In the genomic region with DNA sequence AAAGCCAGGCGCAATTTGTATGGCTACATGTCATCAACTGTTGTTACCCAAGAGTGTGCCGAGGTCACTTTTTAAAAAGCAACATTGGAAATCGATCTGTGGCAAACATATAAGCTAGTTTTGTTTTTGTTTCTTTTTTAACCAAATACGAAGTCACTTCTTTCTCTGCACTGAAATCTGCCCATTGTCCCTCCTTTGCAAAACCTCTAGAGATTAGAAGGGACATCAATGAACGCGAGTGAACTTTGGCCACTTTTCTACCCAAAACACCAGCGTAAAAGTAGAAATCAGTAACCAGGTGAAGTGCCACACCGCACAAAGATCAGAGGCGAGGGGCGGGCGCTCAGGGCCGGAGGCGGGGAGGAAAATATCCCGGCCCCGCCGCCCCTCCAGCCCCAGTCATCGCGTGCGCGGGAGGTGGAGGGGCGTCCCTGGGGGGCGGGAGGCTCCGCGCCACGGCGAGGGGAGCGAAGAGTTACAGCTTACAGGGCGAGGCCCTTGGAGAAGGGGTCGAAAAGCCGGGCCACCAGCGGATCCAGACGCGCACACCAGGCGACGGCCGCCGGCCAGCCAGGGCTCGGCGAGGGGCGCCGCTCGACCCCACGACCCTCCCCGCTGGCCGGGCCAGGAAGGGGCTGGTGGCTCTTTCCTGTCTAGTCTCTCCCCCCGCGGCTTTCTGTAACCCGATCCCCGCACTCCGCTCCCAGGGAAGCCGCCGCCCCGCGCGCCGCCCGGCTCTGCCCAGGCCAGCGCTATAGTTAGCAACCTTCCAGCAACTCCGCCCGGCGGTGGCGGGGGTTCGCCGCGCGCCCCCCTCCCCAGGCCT, we compare ENCODE assay signal across 2 cellular contexts.
TF ChIP-seq lines count a peak whose summit lies in the region.

No MANE protein-coding gene starts in this region.

TF ChIP-seq in A549, 52 proteins besides CTCF, POLR2A, EP300 and RAD21 (continued from another document):
- TF ChIP-seq FOSL2 (IDR thresholded peaks at IDR 0.05), result no peak
- no peak for TF ChIP-seq FOSL2 (CRISPR knock-in tag; IDR thresholded peaks at IDR 0.05)
- TF ChIP-seq, protein P1, sequence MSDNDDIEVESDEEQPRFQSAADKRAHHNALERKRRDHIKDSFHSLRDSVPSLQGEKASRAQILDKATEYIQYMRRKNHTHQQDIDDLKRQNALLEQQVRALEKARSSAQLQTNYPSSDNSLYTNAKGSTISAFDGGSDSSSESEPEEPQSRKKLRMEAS (IDR thresholded peaks at IDR 0.05), result no peak; the same call in none of the 2 replicates
- TF ChIP-seq BHLHE40 (IDR thresholded peaks at IDR 0.05; ENCODE audit: low read depth, low read length), result no peak
- no peak for TF ChIP-seq RARB (CRISPR knock-in tag; IDR thresholded peaks at IDR 0.05)
- TF ChIP-seq JUNB (IDR thresholded peaks at IDR 0.05), result no peak
- 0 out of 3 replicates have a peak, but pooled peaks have one; percentile 3 for TF ChIP-seq SMC3 (IDR thresholded peaks at IDR 0.05)
- no peak for TF ChIP-seq TFCP2L1 (CRISPR knock-in tag; IDR thresholded peaks at IDR 0.05)
- TF ChIP-seq MAZ (IDR thresholded peaks at IDR 0.05; ENCODE audit: borderline replicate concordance, low read depth, low read length), result no peak
- peak; percentile 47; the same call in 1 of the 2 replicates for TF ChIP-seq PHF8 (IDR thresholded peaks at IDR 0.05; ENCODE audit: borderline replicate concordance, low read depth)
- TF ChIP-seq, protein P2, sequence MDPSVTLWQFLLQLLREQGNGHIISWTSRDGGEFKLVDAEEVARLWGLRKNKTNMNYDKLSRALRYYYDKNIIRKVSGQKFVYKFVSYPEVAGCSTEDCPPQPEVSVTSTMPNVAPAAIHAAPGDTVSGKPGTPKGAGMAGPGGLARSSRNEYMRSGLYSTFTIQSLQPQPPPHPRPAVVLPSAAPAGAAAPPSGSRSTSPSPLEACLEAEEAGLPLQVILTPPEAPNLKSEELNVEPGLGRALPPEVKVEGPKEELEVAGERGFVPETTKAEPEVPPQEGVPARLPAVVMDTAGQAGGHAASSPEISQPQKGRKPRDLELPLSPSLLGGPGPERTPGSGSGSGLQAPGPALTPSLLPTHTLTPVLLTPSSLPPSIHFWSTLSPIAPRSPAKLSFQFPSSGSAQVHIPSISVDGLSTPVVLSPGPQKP (IDR thresholded peaks at IDR 0.05; ENCODE audit: low read depth, low read length), result no peak
- no peak for TF ChIP-seq ZFP36 (IDR thresholded peaks at IDR 0.05; ENCODE audit: borderline replicate concordance, partially characterized antibody)
- TF ChIP-seq, protein P3, sequence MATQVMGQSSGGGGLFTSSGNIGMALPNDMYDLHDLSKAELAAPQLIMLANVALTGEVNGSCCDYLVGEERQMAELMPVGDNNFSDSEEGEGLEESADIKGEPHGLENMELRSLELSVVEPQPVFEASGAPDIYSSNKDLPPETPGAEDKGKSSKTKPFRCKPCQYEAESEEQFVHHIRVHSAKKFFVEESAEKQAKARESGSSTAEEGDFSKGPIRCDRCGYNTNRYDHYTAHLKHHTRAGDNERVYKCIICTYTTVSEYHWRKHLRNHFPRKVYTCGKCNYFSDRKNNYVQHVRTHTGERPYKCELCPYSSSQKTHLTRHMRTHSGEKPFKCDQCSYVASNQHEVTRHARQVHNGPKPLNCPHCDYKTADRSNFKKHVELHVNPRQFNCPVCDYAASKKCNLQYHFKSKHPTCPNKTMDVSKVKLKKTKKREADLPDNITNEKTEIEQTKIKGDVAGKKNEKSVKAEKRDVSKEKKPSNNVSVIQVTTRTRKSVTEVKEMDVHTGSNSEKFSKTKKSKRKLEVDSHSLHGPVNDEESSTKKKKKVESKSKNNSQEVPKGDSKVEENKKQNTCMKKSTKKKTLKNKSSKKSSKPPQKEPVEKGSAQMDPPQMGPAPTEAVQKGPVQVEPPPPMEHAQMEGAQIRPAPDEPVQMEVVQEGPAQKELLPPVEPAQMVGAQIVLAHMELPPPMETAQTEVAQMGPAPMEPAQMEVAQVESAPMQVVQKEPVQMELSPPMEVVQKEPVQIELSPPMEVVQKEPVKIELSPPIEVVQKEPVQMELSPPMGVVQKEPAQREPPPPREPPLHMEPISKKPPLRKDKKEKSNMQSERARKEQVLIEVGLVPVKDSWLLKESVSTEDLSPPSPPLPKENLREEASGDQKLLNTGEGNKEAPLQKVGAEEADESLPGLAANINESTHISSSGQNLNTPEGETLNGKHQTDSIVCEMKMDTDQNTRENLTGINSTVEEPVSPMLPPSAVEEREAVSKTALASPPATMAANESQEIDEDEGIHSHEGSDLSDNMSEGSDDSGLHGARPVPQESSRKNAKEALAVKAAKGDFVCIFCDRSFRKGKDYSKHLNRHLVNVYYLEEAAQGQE (IDR thresholded peaks at IDR 0.05), result peak; percentile 44
- TF ChIP-seq JUN (IDR thresholded peaks at IDR 0.05), result peak in 1 of 2 experiments; percentile 39; a peak in 1 of 5 replicates
- no peak for TF ChIP-seq NPAS2 (CRISPR knock-in tag; IDR thresholded peaks at IDR 0.05; ENCODE audit: borderline replicate concordance)
- TF ChIP-seq, protein P4, sequence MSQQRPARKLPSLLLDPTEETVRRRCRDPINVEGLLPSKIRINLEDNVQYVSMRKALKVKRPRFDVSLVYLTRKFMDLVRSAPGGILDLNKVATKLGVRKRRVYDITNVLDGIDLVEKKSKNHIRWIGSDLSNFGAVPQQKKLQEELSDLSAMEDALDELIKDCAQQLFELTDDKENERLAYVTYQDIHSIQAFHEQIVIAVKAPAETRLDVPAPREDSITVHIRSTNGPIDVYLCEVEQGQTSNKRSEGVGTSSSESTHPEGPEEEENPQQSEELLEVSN (IDR thresholded peaks at IDR 0.05; ENCODE audit: borderline replicate concordance, low read depth), result no peak
- TF ChIP-seq ZC3H11A (IDR thresholded peaks at IDR 0.05), result no peak
- 0 out of 2 replicates have a peak, but pooled peaks have one; percentile 4 for TF ChIP-seq GATA3 (IDR thresholded peaks at IDR 0.05; ENCODE audit: borderline replicate concordance)
- TF ChIP-seq ATOH8 (CRISPR knock-in tag; IDR thresholded peaks at IDR 0.05; ENCODE audit: low read depth), result no peak
TF ChIP-seq in A549: peak in this region for 6.

TF ChIP-seq in neural cell, 6 proteins besides CTCF, POLR2A, EP300 and RAD21 (continued from another document):
- TF ChIP-seq, protein P3 (IDR thresholded peaks at IDR 0.05; ENCODE audit: borderline replicate concordance), result no peak
- TF ChIP-seq SMC3 (conservative IDR thresholded peaks at IDR 0.05; ENCODE audit: poor library complexity) (no peak), MXI1 (conservative IDR thresholded peaks at IDR 0.05; ENCODE audit: poor library complexity, severe bottlenecking) (no peak), POLR2AphosphoS5 (IDR thresholded peaks at IDR 0.05) (no peak), EZH2 (IDR thresholded peaks at IDR 0.05; ENCODE audit: borderline replicate concordance, insufficient read depth, low read length, poor library complexity, severe bottlenecking) (no peak)
TF ChIP-seq in neural cell: peak in this region for 0.
